1 cellular context compared by ENCODE assay signal in the genomic region with DNA sequence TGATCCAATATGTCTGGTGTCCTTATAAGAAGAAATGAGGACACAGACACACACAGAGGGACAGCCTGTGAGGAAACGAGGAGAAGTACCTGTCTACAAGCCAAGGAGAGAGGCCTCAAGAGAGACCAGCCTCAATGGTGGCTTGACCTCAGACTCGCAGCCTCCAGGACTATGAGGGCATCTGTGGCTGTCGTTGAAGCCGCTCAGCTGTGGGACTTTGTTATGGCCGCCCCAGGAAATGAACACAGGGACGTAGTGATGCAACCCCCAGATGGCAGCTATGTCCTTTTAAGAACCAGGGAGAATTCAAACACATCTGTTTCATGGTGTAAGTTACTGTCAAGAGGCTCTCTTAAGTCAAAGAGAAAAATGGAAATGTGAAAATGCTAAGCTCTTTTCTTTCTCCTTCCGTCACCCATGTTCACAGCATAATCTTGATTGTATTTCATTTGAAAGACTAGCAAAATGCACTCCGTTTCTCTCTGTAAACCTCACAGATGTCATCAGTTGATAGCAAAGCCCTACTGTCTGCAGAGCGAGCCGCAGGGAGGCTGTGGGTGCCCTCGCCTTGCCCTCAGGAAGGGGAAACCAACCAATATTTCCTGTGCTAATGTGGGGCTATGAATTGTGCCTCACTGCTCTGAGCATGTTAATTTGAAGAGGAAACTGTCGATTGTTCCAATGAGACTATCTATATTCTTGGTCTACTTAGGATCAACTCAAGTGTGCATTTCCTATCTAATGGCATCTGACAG.
A peak's percentile ranks its signal among the peaks of the same experiment; 100 is the strongest.
TF ChIP-seq lines count a peak whose summit lies in the region.

No MANE protein-coding gene starts in this region.

TF ChIP-seq in GM12878, 131 proteins besides CTCF, POLR2A, EP300 and RAD21 (continued from another document):
- TF ChIP-seq, protein P1, sequence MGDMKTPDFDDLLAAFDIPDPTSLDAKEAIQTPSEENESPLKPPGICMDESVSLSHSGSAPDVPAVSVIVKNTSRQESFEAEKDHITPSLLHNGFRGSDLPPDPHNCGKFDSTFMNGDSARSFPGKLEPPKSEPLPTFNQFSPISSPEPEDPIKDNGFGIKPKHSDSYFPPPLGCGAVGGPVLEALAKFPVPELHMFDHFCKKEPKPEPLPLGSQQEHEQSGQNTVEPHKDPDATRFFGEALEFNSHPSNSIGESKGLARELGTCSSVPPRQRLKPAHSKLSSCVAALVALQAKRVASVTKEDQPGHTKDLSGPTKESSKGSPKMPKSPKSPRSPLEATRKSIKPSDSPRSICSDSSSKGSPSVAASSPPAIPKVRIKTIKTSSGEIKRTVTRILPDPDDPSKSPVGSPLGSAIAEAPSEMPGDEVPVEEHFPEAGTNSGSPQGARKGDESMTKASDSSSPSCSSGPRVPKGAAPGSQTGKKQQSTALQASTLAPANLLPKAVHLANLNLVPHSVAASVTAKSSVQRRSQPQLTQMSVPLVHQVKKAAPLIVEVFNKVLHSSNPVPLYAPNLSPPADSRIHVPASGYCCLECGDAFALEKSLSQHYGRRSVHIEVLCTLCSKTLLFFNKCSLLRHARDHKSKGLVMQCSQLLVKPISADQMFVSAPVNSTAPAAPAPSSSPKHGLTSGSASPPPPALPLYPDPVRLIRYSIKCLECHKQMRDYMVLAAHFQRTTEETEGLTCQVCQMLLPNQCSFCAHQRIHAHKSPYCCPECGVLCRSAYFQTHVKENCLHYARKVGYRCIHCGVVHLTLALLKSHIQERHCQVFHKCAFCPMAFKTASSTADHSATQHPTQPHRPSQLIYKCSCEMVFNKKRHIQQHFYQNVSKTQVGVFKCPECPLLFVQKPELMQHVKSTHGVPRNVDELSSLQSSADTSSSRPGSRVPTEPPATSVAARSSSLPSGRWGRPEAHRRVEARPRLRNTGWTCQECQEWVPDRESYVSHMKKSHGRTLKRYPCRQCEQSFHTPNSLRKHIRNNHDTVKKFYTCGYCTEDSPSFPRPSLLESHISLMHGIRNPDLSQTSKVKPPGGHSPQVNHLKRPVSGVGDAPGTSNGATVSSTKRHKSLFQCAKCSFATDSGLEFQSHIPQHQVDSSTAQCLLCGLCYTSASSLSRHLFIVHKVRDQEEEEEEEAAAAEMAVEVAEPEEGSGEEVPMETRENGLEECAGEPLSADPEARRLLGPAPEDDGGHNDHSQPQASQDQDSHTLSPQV (IDR thresholded peaks at IDR 0.05) = 0 out of 2 replicates have a peak, but pooled peaks have one; percentile 16
